In the genomic region with DNA sequence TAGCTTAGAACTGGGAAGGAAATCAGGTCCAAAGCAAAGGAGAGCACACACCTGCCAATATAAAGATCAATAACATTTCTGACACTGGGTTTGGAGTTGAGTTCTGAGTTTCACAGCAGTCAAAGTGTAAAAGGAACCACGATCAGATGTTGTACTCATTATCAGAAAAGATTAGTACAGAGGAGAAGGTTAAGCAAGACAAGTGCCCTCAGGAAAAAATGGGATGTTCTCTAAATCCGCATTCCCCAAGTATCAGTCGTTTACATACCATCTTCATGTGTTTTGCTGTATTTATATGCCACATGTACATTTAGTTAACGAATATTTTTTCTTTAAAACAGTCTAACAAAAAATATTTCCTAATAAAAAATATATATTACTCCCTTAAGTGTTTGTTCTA, we compare ENCODE assay signal across 3 cellular contexts.
TF ChIP-seq lines count a peak whose summit lies in the region.

No MANE protein-coding gene starts in this region.

TF ChIP-seq in SK-N-SH, 30 proteins besides CTCF, POLR2A, EP300 and RAD21 (continues in another document):
- TF ChIP-seq JUND (IDR thresholded peaks at IDR 0.05) (no peak), MEF2A (IDR thresholded peaks at IDR 0.05; ENCODE audit: borderline replicate concordance, low read depth) (no peak), ELF1 (IDR thresholded peaks at IDR 0.05) (no peak), TAF1 (IDR thresholded peaks at IDR 0.05; ENCODE audit: borderline replicate concordance, low read depth, low read length) (no peak), FOXJ3 (CRISPR knock-in tag; IDR thresholded peaks at IDR 0.05) (no peak), RCOR1 (IDR thresholded peaks at IDR 0.05; ENCODE audit: low read length) (no peak), FOXM1 (IDR thresholded peaks at IDR 0.05; ENCODE audit: low read depth) (no peak), GATA2 (CRISPR knock-in tag; IDR thresholded peaks at IDR 0.05) (no peak), MXI1 (IDR thresholded peaks at IDR 0.05; ENCODE audit: low read depth, low read length) (no peak), YY1 (IDR thresholded peaks at IDR 0.05; ENCODE audit: low read depth) (no peak), NFIC (IDR thresholded peaks at IDR 0.05; ENCODE audit: borderline replicate concordance) (no peak), TEAD4 (IDR thresholded peaks at IDR 0.05; ENCODE audit: borderline replicate concordance, insufficient read depth) (no peak), SIN3A (IDR thresholded peaks at IDR 0.05; ENCODE audit: borderline replicate concordance, low read depth, low read length) (no peak)
- TF ChIP-seq, protein P1, sequence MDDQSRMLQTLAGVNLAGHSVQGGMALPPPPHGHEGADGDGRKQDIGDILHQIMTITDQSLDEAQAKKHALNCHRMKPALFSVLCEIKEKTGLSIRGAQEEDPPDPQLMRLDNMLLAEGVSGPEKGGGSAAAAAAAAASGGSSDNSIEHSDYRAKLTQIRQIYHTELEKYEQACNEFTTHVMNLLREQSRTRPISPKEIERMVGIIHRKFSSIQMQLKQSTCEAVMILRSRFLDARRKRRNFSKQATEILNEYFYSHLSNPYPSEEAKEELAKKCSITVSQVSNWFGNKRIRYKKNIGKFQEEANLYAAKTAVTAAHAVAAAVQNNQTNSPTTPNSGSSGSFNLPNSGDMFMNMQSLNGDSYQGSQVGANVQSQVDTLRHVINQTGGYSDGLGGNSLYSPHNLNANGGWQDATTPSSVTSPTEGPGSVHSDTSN (IDR thresholded peaks at IDR 0.05): no peak
- TF ChIP-seq, protein P2, sequence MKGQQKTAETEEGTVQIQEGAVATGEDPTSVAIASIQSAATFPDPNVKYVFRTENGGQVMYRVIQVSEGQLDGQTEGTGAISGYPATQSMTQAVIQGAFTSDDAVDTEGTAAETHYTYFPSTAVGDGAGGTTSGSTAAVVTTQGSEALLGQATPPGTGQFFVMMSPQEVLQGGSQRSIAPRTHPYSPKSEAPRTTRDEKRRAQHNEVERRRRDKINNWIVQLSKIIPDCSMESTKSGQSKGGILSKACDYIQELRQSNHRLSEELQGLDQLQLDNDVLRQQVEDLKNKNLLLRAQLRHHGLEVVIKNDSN (IDR thresholded peaks at IDR 0.05; ENCODE audit: borderline replicate concordance, low read depth): no peak
- TF ChIP-seq, protein P3, sequence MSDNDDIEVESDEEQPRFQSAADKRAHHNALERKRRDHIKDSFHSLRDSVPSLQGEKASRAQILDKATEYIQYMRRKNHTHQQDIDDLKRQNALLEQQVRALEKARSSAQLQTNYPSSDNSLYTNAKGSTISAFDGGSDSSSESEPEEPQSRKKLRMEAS (IDR thresholded peaks at IDR 0.05; ENCODE audit: low read depth): no peak
- TF ChIP-seq, protein P4, sequence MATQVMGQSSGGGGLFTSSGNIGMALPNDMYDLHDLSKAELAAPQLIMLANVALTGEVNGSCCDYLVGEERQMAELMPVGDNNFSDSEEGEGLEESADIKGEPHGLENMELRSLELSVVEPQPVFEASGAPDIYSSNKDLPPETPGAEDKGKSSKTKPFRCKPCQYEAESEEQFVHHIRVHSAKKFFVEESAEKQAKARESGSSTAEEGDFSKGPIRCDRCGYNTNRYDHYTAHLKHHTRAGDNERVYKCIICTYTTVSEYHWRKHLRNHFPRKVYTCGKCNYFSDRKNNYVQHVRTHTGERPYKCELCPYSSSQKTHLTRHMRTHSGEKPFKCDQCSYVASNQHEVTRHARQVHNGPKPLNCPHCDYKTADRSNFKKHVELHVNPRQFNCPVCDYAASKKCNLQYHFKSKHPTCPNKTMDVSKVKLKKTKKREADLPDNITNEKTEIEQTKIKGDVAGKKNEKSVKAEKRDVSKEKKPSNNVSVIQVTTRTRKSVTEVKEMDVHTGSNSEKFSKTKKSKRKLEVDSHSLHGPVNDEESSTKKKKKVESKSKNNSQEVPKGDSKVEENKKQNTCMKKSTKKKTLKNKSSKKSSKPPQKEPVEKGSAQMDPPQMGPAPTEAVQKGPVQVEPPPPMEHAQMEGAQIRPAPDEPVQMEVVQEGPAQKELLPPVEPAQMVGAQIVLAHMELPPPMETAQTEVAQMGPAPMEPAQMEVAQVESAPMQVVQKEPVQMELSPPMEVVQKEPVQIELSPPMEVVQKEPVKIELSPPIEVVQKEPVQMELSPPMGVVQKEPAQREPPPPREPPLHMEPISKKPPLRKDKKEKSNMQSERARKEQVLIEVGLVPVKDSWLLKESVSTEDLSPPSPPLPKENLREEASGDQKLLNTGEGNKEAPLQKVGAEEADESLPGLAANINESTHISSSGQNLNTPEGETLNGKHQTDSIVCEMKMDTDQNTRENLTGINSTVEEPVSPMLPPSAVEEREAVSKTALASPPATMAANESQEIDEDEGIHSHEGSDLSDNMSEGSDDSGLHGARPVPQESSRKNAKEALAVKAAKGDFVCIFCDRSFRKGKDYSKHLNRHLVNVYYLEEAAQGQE (IDR thresholded peaks at IDR 0.05; ENCODE audit: low read depth, low read length): no peak

TF ChIP-seq in SK-N-SH treated with all-trans-retinoic acid at 6 μM for 48 hours, 23 proteins besides CTCF, POLR2A, EP300 and RAD21:
- no peak for TF ChIP-seq SNAI2 (CRISPR knock-in tag; IDR thresholded peaks at IDR 0.05)
- no peak for TF ChIP-seq TOX (CRISPR knock-in tag; IDR thresholded peaks at IDR 0.05; ENCODE audit: borderline replicate concordance)
- no peak for TF ChIP-seq GLIS3 (CRISPR knock-in tag; IDR thresholded peaks at IDR 0.05)
- no peak for TF ChIP-seq ARNTL (CRISPR knock-in tag; IDR thresholded peaks at IDR 0.05; ENCODE audit: borderline replicate concordance, low read depth)
- no peak for TF ChIP-seq ZNF8 (CRISPR knock-in tag; IDR thresholded peaks at IDR 0.05)
- no peak for TF ChIP-seq ZFP30 (CRISPR knock-in tag; IDR thresholded peaks at IDR 0.05)
- TF ChIP-seq, protein P5, sequence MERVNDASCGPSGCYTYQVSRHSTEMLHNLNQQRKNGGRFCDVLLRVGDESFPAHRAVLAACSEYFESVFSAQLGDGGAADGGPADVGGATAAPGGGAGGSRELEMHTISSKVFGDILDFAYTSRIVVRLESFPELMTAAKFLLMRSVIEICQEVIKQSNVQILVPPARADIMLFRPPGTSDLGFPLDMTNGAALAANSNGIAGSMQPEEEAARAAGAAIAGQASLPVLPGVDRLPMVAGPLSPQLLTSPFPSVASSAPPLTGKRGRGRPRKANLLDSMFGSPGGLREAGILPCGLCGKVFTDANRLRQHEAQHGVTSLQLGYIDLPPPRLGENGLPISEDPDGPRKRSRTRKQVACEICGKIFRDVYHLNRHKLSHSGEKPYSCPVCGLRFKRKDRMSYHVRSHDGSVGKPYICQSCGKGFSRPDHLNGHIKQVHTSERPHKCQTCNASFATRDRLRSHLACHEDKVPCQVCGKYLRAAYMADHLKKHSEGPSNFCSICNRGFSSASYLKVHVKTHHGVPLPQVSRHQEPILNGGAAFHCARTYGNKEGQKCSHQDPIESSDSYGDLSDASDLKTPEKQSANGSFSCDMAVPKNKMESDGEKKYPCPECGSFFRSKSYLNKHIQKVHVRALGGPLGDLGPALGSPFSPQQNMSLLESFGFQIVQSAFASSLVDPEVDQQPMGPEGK (CRISPR knock-in tag; IDR thresholded peaks at IDR 0.05; ENCODE audit: borderline replicate concordance): no peak
- no peak for TF ChIP-seq PPARA (CRISPR knock-in tag; IDR thresholded peaks at IDR 0.05; ENCODE audit: borderline replicate concordance)
- no peak for TF ChIP-seq CSDC2 (CRISPR knock-in tag; IDR thresholded peaks at IDR 0.05)
- TF ChIP-seq, protein P6, sequence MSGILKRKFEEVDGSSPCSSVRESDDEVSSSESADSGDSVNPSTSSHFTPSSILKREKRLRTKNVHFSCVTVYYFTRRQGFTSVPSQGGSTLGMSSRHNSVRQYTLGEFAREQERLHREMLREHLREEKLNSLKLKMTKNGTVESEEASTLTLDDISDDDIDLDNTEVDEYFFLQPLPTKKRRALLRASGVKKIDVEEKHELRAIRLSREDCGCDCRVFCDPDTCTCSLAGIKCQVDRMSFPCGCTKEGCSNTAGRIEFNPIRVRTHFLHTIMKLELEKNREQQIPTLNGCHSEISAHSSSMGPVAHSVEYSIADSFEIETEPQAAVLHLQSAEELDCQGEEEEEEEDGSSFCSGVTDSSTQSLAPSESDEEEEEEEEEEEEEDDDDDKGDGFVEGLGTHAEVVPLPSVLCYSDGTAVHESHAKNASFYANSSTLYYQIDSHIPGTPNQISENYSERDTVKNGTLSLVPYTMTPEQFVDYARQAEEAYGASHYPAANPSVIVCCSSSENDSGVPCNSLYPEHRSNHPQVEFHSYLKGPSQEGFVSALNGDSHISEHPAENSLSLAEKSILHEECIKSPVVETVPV (CRISPR knock-in tag; IDR thresholded peaks at IDR 0.05): no peak
- no peak for TF ChIP-seq ISL1 (CRISPR knock-in tag; IDR thresholded peaks at IDR 0.05)
- no peak for TF ChIP-seq RARB (CRISPR knock-in tag; IDR thresholded peaks at IDR 0.05)
TF ChIP-seq in SK-N-SH treated with all-trans-retinoic acid at 6 μM for 48 hours: peak in this region for 0.

TF ChIP-seq in IMR-90, 13 proteins besides CTCF, POLR2A, EP300 and RAD21:
- TF ChIP-seq CEBPB (IDR thresholded peaks at IDR 0.05; ENCODE audit: low read depth, low read length) (no peak), MXI1 (IDR thresholded peaks at IDR 0.05; ENCODE audit: borderline replicate concordance, low read depth, low read length) (no peak), MAZ (IDR thresholded peaks at IDR 0.05; ENCODE audit: borderline replicate concordance, low read depth, low read length) (no peak), RFX5 (IDR thresholded peaks at IDR 0.05; ENCODE audit: low read depth, low read length) (no peak), NFE2L2 (IDR thresholded peaks at IDR 0.05; ENCODE audit: low read depth, low read length) (no peak), SMC3 (IDR thresholded peaks at IDR 0.05; ENCODE audit: low read depth, low read length) (no peak), BHLHE40 (IDR thresholded peaks at IDR 0.05; ENCODE audit: low read depth, low read length) (no peak)
